10 cellular contexts compared by ENCODE assay signal in the genomic region with DNA sequence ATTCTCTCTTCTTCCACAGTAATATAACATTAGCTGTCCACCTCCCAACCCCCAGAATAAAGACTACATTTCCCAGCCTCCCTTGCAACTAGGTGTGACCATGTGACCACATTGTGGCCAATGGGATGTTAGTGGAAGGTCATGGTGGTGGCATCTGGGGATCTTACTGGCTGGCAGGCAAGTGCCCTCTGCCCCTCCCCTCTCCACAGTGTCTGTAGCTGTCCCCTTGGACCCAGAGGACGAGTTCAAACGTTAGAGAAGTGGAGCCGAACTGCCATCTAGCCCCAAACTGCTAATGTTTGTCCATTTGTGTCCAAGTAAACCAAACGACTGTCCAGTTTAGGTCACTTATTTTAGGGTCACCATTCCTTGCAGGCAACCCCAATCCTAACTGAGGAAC. TPM values are rescaled to one million over a fixed set of nuclear protein-coding genes. Genes with fewer than 3 reads are reported as not detected.
DNase-seq lines count a peak whose midpoint lies in the region; ATAC-seq and TF ChIP-seq lines count a peak whose summit lies in the region.
"Had no signal": no experiment of that assay in that cellular context is flagged by ENCODE, and none has a peak within 500 bp of the region (broad histone marks: within the 10 kb centered on the region; RNA-seq: fewer than 3 reads in every experiment).

No MANE protein-coding gene starts in this region.

- H3K36me3 ChIP-seq in subcutaneous abdominal adipose tissue (ENCODE audit: control insufficient read depth in 5 of 5, insufficient read depth in 5 of 5, low read length in 5 of 5) (no peaks in the 10 kb centered on the region), esophagus squamous epithelium (no peaks in the 10 kb centered on the region)
- H3K36me3 ChIP-seq: thoracic aorta had no signal

- peaks cover 4% of the 10 kb centered on the region for H3K27me3 Mint-ChIP-seq in brain

- no peak for TF ChIP-seq POLR2A in esophagus squamous epithelium (IDR thresholded peaks at IDR 0.05)

- no peaks in the 10 kb centered on the region for H3K36me3 Mint-ChIP-seq in brain

- intact Hi-C loops in esophagus squamous epithelium (cut with DNase I), result no loop called here

- H3K4me1 Mint-ChIP-seq in brain, result peaks cover 25% of the 10 kb centered on the region

- H3K9me3 ChIP-seq in subcutaneous abdominal adipose tissue (ENCODE audit: control insufficient read depth in 5 of 5, low read length in 5 of 5) (no peaks in the 10 kb centered on the region), esophagus squamous epithelium (no peaks in the 10 kb centered on the region)
- H3K9me3 ChIP-seq: thoracic aorta had no signal

- no peak overlapping the region for H3K4me3 Mint-ChIP-seq in brain
- H3K4me3 Mint-ChIP-seq: dendritic cell treated with granulocyte-macrophage colony-stimulating factor and Interleukin-4, amounts not matched to agents 40 ng/mL and 50 ng/mL, for 4 days had no signal

- ATAC-seq in HG03439 (IDR thresholded peaks at IDR 0.05; ENCODE audit: unreplicated experiment), result no peak

- H3K4me3 ChIP-seq in AG10803 (ENCODE audit: low read length) (no peak overlapping the region), subcutaneous abdominal adipose tissue (ENCODE audit: low read depth in 1 of 5, low read length in 5 of 5) (peak overlapping the region in 3 of 5 donors; percentile 6 to 36 (median 36)), esophagus squamous epithelium (no peak overlapping the region)
- H3K4me3 ChIP-seq: thoracic aorta had no signal

- peak overlapping the region in 3 of 5 experiments; percentile 38 to 73 (median 70) for H3K27ac Mint-ChIP-seq in brain
- H3K27ac Mint-ChIP-seq: dendritic cell treated with granulocyte-macrophage colony-stimulating factor and Interleukin-4, amounts not matched to agents 40 ng/mL and 50 ng/mL, for 4 days had no signal

- DNase-seq in AG10803 (ENCODE audit: low read depth) (peak; percentile 32), GM13977 (ENCODE audit: low spot score) (peak; percentile 60), NCI-H82 treated with DMSO at 0.1 percent for 48 hours (lab: John Stamatoyannopoulos, UW; ENCODE audit: unreplicated experiment) (peak; percentile 97), islet precursor cell (peak; percentile 83), esophagus squamous epithelium (lab: John Stamatoyannopoulos, UW) (no peak)

- no peak overlapping the region for H3K9ac ChIP-seq in subcutaneous abdominal adipose tissue (ENCODE audit: low read length in 5 of 5)

- in situ Hi-C loops in GM13977 (cut with MboI; ENCODE audit: low pct_unique_long_range_greater_than_20kb, low sequenced_read_pairs, unreplicated experiment), result no loop called here

- H3K27ac ChIP-seq in subcutaneous abdominal adipose tissue (ENCODE audit: low read depth, low read length) (no peak overlapping the region), esophagus squamous epithelium (no peak overlapping the region)
- H3K27ac ChIP-seq: thoracic aorta had no signal

- TF ChIP-seq CTCF in AG10803 (conservative IDR thresholded peaks at IDR 0.05; ENCODE audit: low read length) (no peak), GM13977 (IDR thresholded peaks at IDR 0.05; ENCODE audit: extremely low read depth, insufficient read depth, missing control alignments) (no peak), brain (conservative IDR thresholded peaks at IDR 0.05) (no peak), esophagus squamous epithelium (IDR thresholded peaks at IDR 0.05) (no peak)

- WGBS in esophagus squamous epithelium, 2 donors, result 41 to 50% methylated on average over 4 of the region's 4 CpGs

- peaks cover 0 to 3% (median 0%) of the 10 kb centered on the region in 5 experiments for H3K9me3 Mint-ChIP-seq in brain
- H3K9me3 Mint-ChIP-seq: dendritic cell treated with granulocyte-macrophage colony-stimulating factor and Interleukin-4, amounts not matched to agents 40 ng/mL and 50 ng/mL, for 4 days had no signal

- H3K27me3 ChIP-seq in subcutaneous abdominal adipose tissue (ENCODE audit: control insufficient read depth in 5 of 5, insufficient read depth in 4 of 5, low read length in 5 of 5) (peaks cover 0 to 6% (median 3%) of the 10 kb centered on the region in 5 donors), esophagus squamous epithelium (peaks cover 0 to 18% (median 0%) of the 10 kb centered on the region in 4 donors)

- H3K4me1 ChIP-seq in subcutaneous abdominal adipose tissue (ENCODE audit: control insufficient read depth in 5 of 5, insufficient read depth in 5 of 5, low read length in 5 of 5), result peaks cover 0 to 5% (median 0%) of the 10 kb centered on the region in 5 donors
- H3K4me1 ChIP-seq in esophagus squamous epithelium, result no peaks in the 10 kb centered on the region

RNA-seq across cellular contexts. Expression of a gene that starts 26.6 kb away (rescaled TPM):
- polyA plus RNA-seq in brain (ENCODE audit: insufficient read depth, low read depth, low replicate concordance), result not detected
- not detected for total RNA-seq in esophagus squamous epithelium
- total RNA-seq: thoracic aorta had no signal

RNA-seq across cellular contexts. Expression of a gene that starts 28.2 kb away (rescaled TPM):
- polyA plus RNA-seq in brain (ENCODE audit: insufficient read depth, low read depth, low replicate concordance), result 4.8 TPM
- 1 to 10 TPM; 2.3 to 7.6 (median 5.0) TPM for total RNA-seq in esophagus squamous epithelium

Comparison
In these comparisons a context has a peak if more than half of its experiments do, and no peak if none do; other contexts are left out.
1. H3K4me3 ChIP-seq: peak in subcutaneous abdominal adipose tissue (3 of 5); none in AG10803 (single experiment) and esophagus squamous epithelium (0 of 4).